In the genomic region with DNA sequence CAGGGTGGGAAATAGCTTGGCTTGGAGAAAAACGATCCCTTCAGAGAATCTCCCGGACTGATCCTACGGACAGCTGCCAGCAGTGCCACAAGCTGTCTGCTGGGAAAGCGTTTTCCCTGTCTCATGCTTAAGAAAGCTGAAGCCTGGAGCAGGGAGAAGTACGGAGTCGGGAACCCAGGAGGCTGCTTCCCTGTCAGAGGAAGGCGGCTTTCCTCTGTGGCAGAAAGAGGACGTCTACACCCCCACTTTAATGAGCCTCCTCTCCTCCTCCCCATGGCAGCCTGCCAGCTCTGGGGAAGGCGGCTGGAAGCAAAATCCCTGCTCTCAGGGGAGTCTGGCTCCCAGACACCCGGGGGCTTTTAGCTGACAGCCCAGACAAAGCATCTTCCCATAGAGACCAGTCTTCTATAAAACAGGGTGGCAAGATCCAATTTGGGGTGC, we compare ENCODE assay signal across 8 cellular contexts. TPM values are rescaled to one million over a fixed set of nuclear protein-coding genes. Genes with fewer than 3 reads are reported as not detected.
DNase-seq lines count a peak whose midpoint lies in the region; ATAC-seq, FAIRE-seq and TF ChIP-seq lines count a peak whose summit lies in the region.

No MANE protein-coding gene starts in this region.

- no peaks in the 10 kb centered on the region for H3K27me3 Mint-ChIP-seq in naive thymus-derived CD8-positive, alpha-beta T cell

- peak overlapping the region in 9 of 10 donors; percentile 30 to 90 (median 59) for H3K4me3 Mint-ChIP-seq in naive thymus-derived CD8-positive, alpha-beta T cell

- peaks cover 0 to 4% (median 0%) of the 10 kb centered on the region in 3 donors for H3K36me3 Mint-ChIP-seq in naive thymus-derived CD8-positive, alpha-beta T cell

- POLR2A ChIA-PET in naive thymus-derived CD8-positive, alpha-beta T cell (lab: Charles Lee): interaction anchor here (1.6 kb wide), 1 partner anchor 8 kb away, joined by 3 read pairs; no protein-coding TSS in a partner anchor

- FAIRE-seq in D721Med (lab: Jason Lieb, UNC): no peak

- ATAC-seq in naive thymus-derived CD8-positive, alpha-beta T cell: no peak
- ATAC-seq in GM18511 (IDR thresholded peaks at IDR 0.05; ENCODE audit: unreplicated experiment) (no peak), GM18520 (IDR thresholded peaks at IDR 0.05; ENCODE audit: unreplicated experiment) (no peak), HG03196 (IDR thresholded peaks at IDR 0.05; ENCODE audit: unreplicated experiment) (no peak), GM18868 (IDR thresholded peaks at IDR 0.05; ENCODE audit: unreplicated experiment) (no peak)

- DNase-seq in D721Med (ENCODE audit: insufficient read length, low spot score) (peak; percentile 95), NCI-H1092 treated with DMSO at 0.1 percent for 48 hours (lab: John Stamatoyannopoulos, UW) (peak; percentile 85), amniotic epithelial cell (ENCODE audit: low read depth) (peak; percentile 30)
- DNase-seq in naive thymus-derived CD8-positive, alpha-beta T cell: no peak

- peak overlapping the region in 7 of 10 donors; percentile 44 to 96 (median 81) for H3K27ac Mint-ChIP-seq in naive thymus-derived CD8-positive, alpha-beta T cell

- no peak for TF ChIP-seq CTCF in D721Med (IDR thresholded peaks at IDR 0.05; ENCODE audit: insufficient read depth, missing control alignments)

- no peaks in the 10 kb centered on the region for H3K9me3 Mint-ChIP-seq in naive thymus-derived CD8-positive, alpha-beta T cell

- H3K4me1 Mint-ChIP-seq in naive thymus-derived CD8-positive, alpha-beta T cell: peaks cover 54 to 96% (median 95%) of the 10 kb centered on the region in 4 donors

RNA-seq across cellular contexts. Expression of a gene that starts 7.3 kb away (rescaled TPM):
- 10 to 100 TPM; 91.7 to 95.3 TPM for total RNA-seq in naive thymus-derived CD8-positive, alpha-beta T cell
- polyA plus RNA-seq in naive thymus-derived CD8-positive, alpha-beta T cell: 1 to 10 TPM; 2.2 to 8.3 (median 3.5) TPM

Comparison
In these comparisons a context has a peak if more than half of its experiments do, and no peak if none do; other contexts are left out.
1. DNase-seq: peak in D721Med (single experiment), NCI-H1092 treated with DMSO at 0.1 percent for 48 hours (single experiment) and amniotic epithelial cell (single experiment); none in naive thymus-derived CD8-positive, alpha-beta T cell (0 of 10).